Comparison of ENCODE assay signal across 18 cellular contexts in the genomic region with DNA sequence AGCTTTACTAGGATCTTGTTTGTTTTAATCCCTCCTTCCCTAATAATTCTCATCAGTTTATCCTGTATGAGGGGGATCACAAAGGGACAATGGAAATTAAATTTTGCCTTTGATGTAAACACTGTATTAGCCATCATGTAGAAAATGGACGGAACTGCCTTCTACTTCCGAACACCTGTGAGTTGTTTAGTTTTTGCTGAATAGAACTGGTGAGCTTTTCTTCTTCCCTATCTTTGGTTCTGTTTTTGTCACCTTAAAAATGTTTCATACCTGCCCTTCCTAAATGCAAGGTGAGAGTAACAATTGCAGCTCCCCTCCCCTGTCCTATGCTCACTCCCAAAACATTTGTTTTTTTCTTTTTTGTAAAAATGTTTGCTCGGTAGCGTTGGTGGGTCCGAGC. TPM values are rescaled to one million over a fixed set of nuclear protein-coding genes. Genes with fewer than 3 reads are reported as not detected.
A peak's percentile ranks its signal among the peaks of the same experiment; 100 is the strongest.
DNase-seq lines count a peak whose midpoint lies in the region; FAIRE-seq and TF ChIP-seq lines count a peak whose summit lies in the region.
"Had no signal": no experiment of that assay in that cellular context is flagged by ENCODE, and none has a peak within 500 bp of the region (broad histone marks: within the 10 kb centered on the region; RNA-seq: fewer than 3 reads in every experiment).

No MANE protein-coding gene starts in this region.

- H3K27ac Mint-ChIP-seq in glutamatergic neuron (ENCODE audit: unreplicated experiment) = no peak overlapping the region

- H3K27ac ChIP-seq in small intestine (ENCODE audit: low read depth in 1 of 2, low read length in 1 of 2) = peak overlapping the region; percentile 6 to 17
- H3K27ac ChIP-seq: adrenal gland, SK-N-MC had no signal

- H3K4me1 Mint-ChIP-seq in glutamatergic neuron (ENCODE audit: low read depth, unreplicated experiment) = peaks cover 6% of the 10 kb centered on the region

- no peak for FAIRE-seq in small intestine (lab: Jason Lieb, UNC)
- FAIRE-seq: D721Med had no signal

- no peak for TF ChIP-seq CTCF in glutamatergic neuron (IDR thresholded peaks at IDR 0.05; ENCODE audit: partially characterized antibody, unreplicated experiment)

- H3K27me3 ChIP-seq in small intestine (ENCODE audit: control insufficient read depth in 2 of 2, insufficient read depth in 2 of 2, low read length in 2 of 2) = peaks cover 0 to 34% of the 10 kb centered on the region in 2 donors

- H3K9me3 Mint-ChIP-seq in glutamatergic neuron (ENCODE audit: unreplicated experiment) = peaks cover 15% of the 10 kb centered on the region

- H3K36me3 ChIP-seq in small intestine (ENCODE audit: control insufficient read depth in 2 of 2, insufficient read depth in 2 of 2, low read length in 2 of 2) = peaks cover 0 to 1% of the 10 kb centered on the region in 2 donors
- H3K36me3 ChIP-seq: adrenal gland, tibial nerve had no signal

- H3K9me3 ChIP-seq in small intestine (ENCODE audit: control insufficient read depth, low read depth) = no peaks in the 10 kb centered on the region
- H3K9me3 ChIP-seq: tibial nerve had no signal

- H3K4me3 Mint-ChIP-seq in glutamatergic neuron (ENCODE audit: unreplicated experiment) = peak overlapping the region; percentile 61

- peaks cover 9% of the 10 kb centered on the region for H3K36me3 Mint-ChIP-seq in glutamatergic neuron (ENCODE audit: unreplicated experiment)

- peaks cover 38% of the 10 kb centered on the region for H3K27me3 Mint-ChIP-seq in glutamatergic neuron (ENCODE audit: unreplicated experiment)

- DNase-seq in NCI-H1417 (lab: John Stamatoyannopoulos, UW) (peak; percentile 50 to 89 (median 71)), NCI-H1417 treated with DMSO at 0.1 percent for 48 hours (lab: John Stamatoyannopoulos, UW) (no peak), NCI-H2029 treated with DMSO at 0.1 percent for 48 hours (lab: John Stamatoyannopoulos, UW) (peak; percentile 85), glutamatergic neuron (no peak), small intestine (peak; percentile 31), T-helper 1 cell (no peak), DMS79 treated with DMSO at 0.1 percent for 48 hours (lab: John Stamatoyannopoulos, UW) (no peak), NCI-H446 treated with DMSO at 0.1 percent for 48 hours (lab: John Stamatoyannopoulos, UW) (no peak)
- DNase-seq: ACHN; activated CD4-positive, CD25-positive, alpha-beta regulatory T cell; activated T-cell treated with anti-CD3 and anti-CD28 coated beads for 4 hours; adrenal gland; NCI-H1048; NK-92 treated with Interleukin-12 subunit alpha and Interleukin-12 subunit beta, amount 100 ng/mL, for 24 hours had no signal

- peak overlapping the region; percentile 46 to 60 for H3K4me3 ChIP-seq in small intestine (ENCODE audit: low read depth in 1 of 2, low read length in 2 of 2)
- H3K4me3 ChIP-seq: adrenal gland, SK-N-MC, tibial nerve had no signal

- WGBS in small intestine, 3 donors = 3 to 14% (median 8%) methylated on average over 4 to 5 of the region's 5 CpGs

- peaks cover 0 to 1% of the 10 kb centered on the region in 2 donors for H3K4me1 ChIP-seq in small intestine (ENCODE audit: control insufficient read depth in 2 of 2, insufficient read depth in 1 of 2, low read depth in 1 of 2, low read length in 1 of 2)

RNA-seq across cellular contexts. Expression of a gene that starts 7.6 kb away (rescaled TPM):
- total RNA-seq in glutamatergic neuron (ENCODE audit: unreplicated experiment) = not detected
- polyA plus RNA-seq in small intestine = 10 to 100 TPM in 2 of 3 donors, 1 to 10 TPM in 1; 8.4 to 11.9 (median 10.9) TPM
- total RNA-seq: fibroblast of villous mesenchyme, tibial nerve had no signal

RNA-seq across cellular contexts. Expression of a gene that starts 8.0 kb away (rescaled TPM):
- 0.44 TPM for total RNA-seq in glutamatergic neuron (ENCODE audit: unreplicated experiment)
- polyA plus RNA-seq in small intestine = under 1 TPM; 0.22 to 0.54 (median 0.54) TPM
- total RNA-seq: adrenal gland, tibial nerve had no signal
- polyA plus RNA-seq: adrenal gland had no signal

Comparison
In these comparisons a context has a peak if more than half of its experiments do, and no peak if none do; other contexts are left out.
1. DNase-seq: peak in NCI-H1417 (3 of 3), NCI-H2029 treated with DMSO at 0.1 percent for 48 hours (single experiment) and small intestine (single experiment); none in NCI-H1417 treated with DMSO at 0.1 percent for 48 hours (single experiment), glutamatergic neuron (single experiment), T-helper 1 cell (0 of 5), DMS79 treated with DMSO at 0.1 percent for 48 hours (single experiment) and NCI-H446 treated with DMSO at 0.1 percent for 48 hours (single experiment).